Comparison of ENCODE assay signal across 17 cellular contexts in genomic region chr20:3262566-3262965, GRCh38. TPM values are rescaled to one million over a fixed set of nuclear protein-coding genes. Genes with fewer than 3 reads are reported as not detected.
A peak's percentile ranks its signal among the peaks of the same experiment; 100 is the strongest.
DNase-seq lines count a peak whose midpoint lies in the region; ATAC-seq, FAIRE-seq and TF ChIP-seq lines count a peak whose summit lies in the region.
"Had no signal": no experiment of that assay in that cellular context is flagged by ENCODE, and none has a peak within 500 bp of the region (broad histone marks: within the 10 kb centered on the region; RNA-seq: fewer than 3 reads in every experiment).

No MANE protein-coding gene starts in this region.

- no peaks in the 10 kb centered on the region for H3K79me2 ChIP-seq in HepG2 (ENCODE audit: insufficient read depth, low read length)
- no peaks in the 10 kb centered on the region for H3K79me2 ChIP-seq in smooth muscle cell (ENCODE audit: low read depth)

- peaks cover 7 to 33% of the 10 kb centered on the region in 2 experiments; a peak in 4 of 5 replicates for H3K36me3 ChIP-seq in HepG2 (replicated peaks in 1 of 2; ENCODE audit: control insufficient read depth in 1 of 2, insufficient read depth in 2 of 2, low read length in 2 of 2)
- H3K36me3 ChIP-seq in right lobe of liver: peaks cover 0 to 7% (median under 1%) of the 10 kb centered on the region in 4 donors
- peaks cover 7% of the 10 kb centered on the region for H3K36me3 ChIP-seq in smooth muscle cell (ENCODE audit: low read depth)

- TF ChIP-seq RAD21 in HepG2 (CRISPR knock-in tag; IDR thresholded peaks at IDR 0.05): no peak

- DNase-seq in HepG2 (ENCODE audit: low spot score) (no peak), right lobe of liver (no peak), RCC 7860 (ENCODE audit: low spot score) (peak; percentile 3), hepatic stellate cell (ENCODE audit: low spot score) (peak; percentile 76), smooth muscle cell (lab: John Stamatoyannopoulos, UW; ENCODE audit: unreplicated experiment) (no peak), NCI-H345 (lab: John Stamatoyannopoulos, UW) (no peak), GM10266 (ENCODE audit: extremely low spot score) (no peak)
- DNase-seq: C1 segment of cervical spinal cord, DND-41, H9, NCI-H1436, NCI-H2029, NCI-H2171, NCI-H748 treated with DMSO at 0.1 percent for 48 hours had no signal

- ATAC-seq in HepG2 (no peak), right lobe of liver (no peak), GM18907 (IDR thresholded peaks at IDR 0.05; ENCODE audit: unreplicated experiment) (no peak)
- ATAC-seq: K562 had no signal

- H3K9me3 ChIP-seq in HepG2 (ENCODE audit: low read length): no peaks in the 10 kb centered on the region
- no peaks in the 10 kb centered on the region for H3K9me3 ChIP-seq in right lobe of liver
- no peaks in the 10 kb centered on the region for H3K9me3 ChIP-seq in smooth muscle cell (replicated peaks; ENCODE audit: low read depth)

- H2AFZ ChIP-seq in HepG2 (ENCODE audit: low read length): no peak overlapping the region
- no peak overlapping the region for H2AFZ ChIP-seq in smooth muscle cell (ENCODE audit: low read depth)

- TF ChIP-seq POLR2A in HepG2 (IDR thresholded peaks at IDR 0.05; ENCODE audit: insufficient read depth in 1 of 2, low read depth in 2 of 2, low read length in 2 of 2) (no peak), right lobe of liver (IDR thresholded peaks at IDR 0.05) (no peak)

- H3K4me1 ChIP-seq in HepG2 (ENCODE audit: insufficient read depth, low read length) (no peaks in the 10 kb centered on the region), right lobe of liver (no peaks in the 10 kb centered on the region), smooth muscle cell (ENCODE audit: low read depth) (no peaks in the 10 kb centered on the region)

- FAIRE-seq in HepG2 (lab: Jason Lieb, UNC) (no peak), RCC 7860 (lab: Jason Lieb, UNC) (no peak)
- FAIRE-seq: A204.1, K562 had no signal

- no peaks in the 10 kb centered on the region for H3F3A ChIP-seq in smooth muscle cell (ENCODE audit: low read depth)

- H3K4me3 ChIP-seq in HepG2 (replicated peaks in 1 of 3; ENCODE audit: insufficient read depth in 1 of 3, low read depth in 2 of 3, low read length in 3 of 3): no peak overlapping the region
- H3K4me3 ChIP-seq in right lobe of liver: no peak overlapping the region
- no peak overlapping the region for H3K4me3 ChIP-seq in smooth muscle cell
- H3K4me3 ChIP-seq: K562 had no signal

- H3K9ac ChIP-seq in HepG2 (ENCODE audit: insufficient read depth, low read depth, low read length) (no peak overlapping the region), smooth muscle cell (ENCODE audit: low read depth) (no peak overlapping the region)

- no peaks in the 10 kb centered on the region for H3K27me3 ChIP-seq in HepG2 (ENCODE audit: control insufficient read depth in 1 of 2, insufficient read depth in 2 of 2, low read length in 2 of 2)
- H3K27me3 ChIP-seq in right lobe of liver: no peaks in the 10 kb centered on the region
- H3K27me3 ChIP-seq in smooth muscle cell (ENCODE audit: low read depth): no peaks in the 10 kb centered on the region

- CTCF ChIA-PET in HepG2 (lab: Yijun Ruan, JAX; ENCODE audit: low intra/inter-chr PET ratio, low total read pairs): no interaction called here

- H3K27ac ChIP-seq in HepG2 (ENCODE audit: extremely low read length, insufficient read depth, low read length) (no peak overlapping the region), right lobe of liver (no peak overlapping the region), smooth muscle cell (ENCODE audit: low read depth) (no peak overlapping the region)

- POLR2A ChIA-PET in HepG2 (lab: Yijun Ruan, JAX): no interaction called here

- TF ChIP-seq CTCF in HepG2 (CRISPR knock-in tag; IDR thresholded peaks at IDR 0.05) (no peak), right lobe of liver (IDR thresholded peaks at IDR 0.05) (no peak), smooth muscle cell (IDR thresholded peaks at IDR 0.05; ENCODE audit: borderline replicate concordance, insufficient read depth, poor library complexity, severe bottlenecking) (no peak), GM10266 (IDR thresholded peaks at IDR 0.05; ENCODE audit: control insufficient read depth, insufficient read depth, low read depth, missing control alignments) (no peak)

- TF ChIP-seq EP300 in HepG2 (IDR thresholded peaks at IDR 0.05; ENCODE audit: low read depth in 2 of 2, low read length in 2 of 2) (no peak), HepG2 (CRISPR knock-in tag; IDR thresholded peaks at IDR 0.05; ENCODE audit: borderline replicate concordance) (no peak)

- in situ Hi-C loops in HepG2 (cut with HindIII; ENCODE audit: extremely low pct_ligation_motif_present, low pct_unique_long_range_greater_than_20kb): no loop called here

- BruUV-seq in HepG2 (replicated peaks; lab: Mats Ljungman, UMichigan): no TSS peak

- H4K20me1 ChIP-seq in HepG2 (ENCODE audit: insufficient read depth, low read length) (no peaks in the 10 kb centered on the region), smooth muscle cell (ENCODE audit: low read depth) (no peaks in the 10 kb centered on the region)

- intact Hi-C loops in HepG2 (cut with micrococcal nuclease; ENCODE audit: unreplicated experiment): no loop called here
- intact Hi-C loops in right lobe of liver (cut with DNase I): no loop called here

- no peak overlapping the region for H3K4me2 ChIP-seq in HepG2 (ENCODE audit: low read depth, low read length)
- no peak overlapping the region for H3K4me2 ChIP-seq in smooth muscle cell

RNA-seq across cellular contexts. Expression of gene SLC4A11, which starts 23.6 kb away (rescaled TPM):
- total RNA-seq in HepG2 (2016; rRNA removed; fragmentation: Illumina TruSeq; extraction: Trizol): 1.1 and 3.9 TPM in 2 replicates
- total RNA-seq in HepG2 (2016; cell fraction: cytosol; rRNA removed; fragmentation: Illumina TruSeq; extraction: Trizol; ENCODE audit: low read depth): 0.30 and 1.1 TPM in 2 replicates
- 0.82 and 4.9 TPM in 2 replicates for total RNA-seq in HepG2 (2016; cell fraction: insoluble cytoplasmic fraction; rRNA removed; fragmentation: Illumina TruSeq; extraction: Trizol)
- total RNA-seq in HepG2 (2016; cell fraction: membrane; rRNA removed; fragmentation: Illumina TruSeq; extraction: Trizol): 1.4 and 1.8 TPM in 2 replicates
- total RNA-seq in HepG2 (2016; cell fraction: nucleus; rRNA removed; fragmentation: Illumina TruSeq; extraction: Trizol): 5.0 and 8.1 TPM in 2 replicates
- polyA plus RNA-seq in HepG2 (2011; rRNA removed): 24.7 and 27.0 TPM in 2 replicates
- polyA plus RNA-seq in HepG2 (2011; cell fraction: cytosol; rRNA removed): 6.2 and 8.6 TPM in 2 replicates
- 212 and 304 TPM in 2 replicates for polyA plus RNA-seq in HepG2 (2011; cell fraction: nucleus; rRNA removed)
- polyA plus RNA-seq in HepG2 (2012): 9.7 and 13.8 TPM in 2 replicates
- polyA plus RNA-seq in HepG2 (2016; cell fraction: cytosol; fragmentation: Illumina TruSeq; extraction: Trizol; ENCODE audit: low read depth): 0.50 and 0.84 TPM in 2 replicates
- 1.1 and 1.8 TPM in 2 replicates for polyA plus RNA-seq in HepG2 (2016; cell fraction: insoluble cytoplasmic fraction; fragmentation: Illumina TruSeq; extraction: Trizol; ENCODE audit: low read depth)
- 0.65 and 0.70 TPM in 2 replicates for polyA plus RNA-seq in HepG2 (2016; cell fraction: membrane; fragmentation: Illumina TruSeq; extraction: Trizol; ENCODE audit: low read depth)
- 16.5 and 18.2 TPM in 2 replicates for polyA plus RNA-seq in HepG2 (2016; cell fraction: nucleus; fragmentation: Illumina TruSeq; extraction: Trizol; ENCODE audit: insufficient read depth, low read depth)
- polyA minus RNA-seq in HepG2 (2011; rRNA and poly(A)+ RNA removed; ENCODE audit: low replicate concordance): 1.9 and 33.5 TPM in 2 replicates
- 10.2 and 17.1 TPM in 2 replicates for polyA minus RNA-seq in HepG2 (2011; cell fraction: cytosol; rRNA and poly(A)+ RNA removed)
- polyA minus RNA-seq in HepG2 (2011; cell fraction: nucleus; rRNA and poly(A)+ RNA removed): 44.0 and 47.5 TPM in 2 replicates
- under 1 TPM in 5 of 6 experiments, not detected in 1; 0.11 to 0.40 (median 0.18) TPM for total RNA-seq in right lobe of liver
- 0.27 and 0.45 TPM in 2 replicates for total RNA-seq in smooth muscle cell
- 1.5 and 3.4 TPM in 2 replicates for polyA plus RNA-seq in smooth muscle cell

RNA-seq across cellular contexts. Expression of gene ITPA, which starts 53.3 kb away (rescaled TPM):
- total RNA-seq in HepG2 (2016; rRNA removed; fragmentation: Illumina TruSeq; extraction: Trizol): 101 and 103 TPM in 2 replicates
- 30.5 and 31.5 TPM in 2 replicates for total RNA-seq in HepG2 (2016; cell fraction: cytosol; rRNA removed; fragmentation: Illumina TruSeq; extraction: Trizol; ENCODE audit: low read depth)
- total RNA-seq in HepG2 (2016; cell fraction: insoluble cytoplasmic fraction; rRNA removed; fragmentation: Illumina TruSeq; extraction: Trizol): 108 TPM in 2 replicates
- total RNA-seq in HepG2 (2016; cell fraction: membrane; rRNA removed; fragmentation: Illumina TruSeq; extraction: Trizol): 45.6 and 53.1 TPM in 2 replicates
- total RNA-seq in HepG2 (2016; cell fraction: nucleus; rRNA removed; fragmentation: Illumina TruSeq; extraction: Trizol): 51.5 and 65.6 TPM in 2 replicates
- 60.1 and 73.4 TPM in 2 replicates for polyA plus RNA-seq in HepG2 (2011; rRNA removed)
- polyA plus RNA-seq in HepG2 (2011; cell fraction: cytosol; rRNA removed): 53.2 and 73.4 TPM in 2 replicates
- polyA plus RNA-seq in HepG2 (2011; cell fraction: nucleus; rRNA removed): 110 and 129 TPM in 2 replicates
- polyA plus RNA-seq in HepG2 (2012): 55.6 and 63.4 TPM in 2 replicates
- polyA plus RNA-seq in HepG2 (2016; cell fraction: cytosol; fragmentation: Illumina TruSeq; extraction: Trizol; ENCODE audit: low read depth): 27.3 and 27.6 TPM in 2 replicates
- 106 and 109 TPM in 2 replicates for polyA plus RNA-seq in HepG2 (2016; cell fraction: insoluble cytoplasmic fraction; fragmentation: Illumina TruSeq; extraction: Trizol; ENCODE audit: low read depth)
- 28.9 and 33.4 TPM in 2 replicates for polyA plus RNA-seq in HepG2 (2016; cell fraction: membrane; fragmentation: Illumina TruSeq; extraction: Trizol; ENCODE audit: low read depth)
- 144 and 151 TPM in 2 replicates for polyA plus RNA-seq in HepG2 (2016; cell fraction: nucleus; fragmentation: Illumina TruSeq; extraction: Trizol; ENCODE audit: insufficient read depth, low read depth)
- polyA minus RNA-seq in HepG2 (2011; rRNA and poly(A)+ RNA removed; ENCODE audit: low replicate concordance): 24.1 and 25.5 TPM in 2 replicates
- polyA minus RNA-seq in HepG2 (2011; cell fraction: cytosol; rRNA and poly(A)+ RNA removed): 15.4 and 25.9 TPM in 2 replicates
- 23.0 and 28.2 TPM in 2 replicates for polyA minus RNA-seq in HepG2 (2011; cell fraction: nucleus; rRNA and poly(A)+ RNA removed)
- 10 to 100 TPM; 17.5 to 38.8 (median 26.7) TPM for total RNA-seq in right lobe of liver
- total RNA-seq in smooth muscle cell: 18.9 and 20.4 TPM in 2 replicates
- 51.6 and 55.8 TPM in 2 replicates for polyA plus RNA-seq in smooth muscle cell

RNA-seq across cellular contexts. Expression of gene DDRGK1, which starts 58.1 kb away (rescaled TPM):
- total RNA-seq in HepG2 (2016; rRNA removed; fragmentation: Illumina TruSeq; extraction: Trizol): 75.4 and 149 TPM in 2 replicates
- total RNA-seq in HepG2 (2016; cell fraction: cytosol; rRNA removed; fragmentation: Illumina TruSeq; extraction: Trizol; ENCODE audit: low read depth): 59.4 and 65.6 TPM in 2 replicates
- 69.3 and 161 TPM in 2 replicates for total RNA-seq in HepG2 (2016; cell fraction: insoluble cytoplasmic fraction; rRNA removed; fragmentation: Illumina TruSeq; extraction: Trizol)
- 57.6 and 58.7 TPM in 2 replicates for total RNA-seq in HepG2 (2016; cell fraction: membrane; rRNA removed; fragmentation: Illumina TruSeq; extraction: Trizol)
- 105 and 136 TPM in 2 replicates for total RNA-seq in HepG2 (2016; cell fraction: nucleus; rRNA removed; fragmentation: Illumina TruSeq; extraction: Trizol)
- 96.7 and 116 TPM in 2 replicates for polyA plus RNA-seq in HepG2 (2011; rRNA removed)
- 133 and 142 TPM in 2 replicates for polyA plus RNA-seq in HepG2 (2011; cell fraction: cytosol; rRNA removed)
- polyA plus RNA-seq in HepG2 (2011; cell fraction: nucleus; rRNA removed): 122 and 134 TPM in 2 replicates
- polyA plus RNA-seq in HepG2 (2012): 104 and 147 TPM in 2 replicates
- polyA plus RNA-seq in HepG2 (2016; cell fraction: cytosol; fragmentation: Illumina TruSeq; extraction: Trizol; ENCODE audit: low read depth): 51.1 and 51.9 TPM in 2 replicates
- polyA plus RNA-seq in HepG2 (2016; cell fraction: insoluble cytoplasmic fraction; fragmentation: Illumina TruSeq; extraction: Trizol; ENCODE audit: low read depth): 80.6 and 85.9 TPM in 2 replicates
- polyA plus RNA-seq in HepG2 (2016; cell fraction: membrane; fragmentation: Illumina TruSeq; extraction: Trizol; ENCODE audit: low read depth): 52.8 and 53.4 TPM in 2 replicates
- polyA plus RNA-seq in HepG2 (2016; cell fraction: nucleus; fragmentation: Illumina TruSeq; extraction: Trizol; ENCODE audit: insufficient read depth, low read depth): 240 and 250 TPM in 2 replicates
- polyA minus RNA-seq in HepG2 (2011; rRNA and poly(A)+ RNA removed; ENCODE audit: low replicate concordance): 19.0 and 51.1 TPM in 2 replicates
- polyA minus RNA-seq in HepG2 (2011; cell fraction: cytosol; rRNA and poly(A)+ RNA removed): 40.1 and 44.2 TPM in 2 replicates
- polyA minus RNA-seq in HepG2 (2011; cell fraction: nucleus; rRNA and poly(A)+ RNA removed): 48.9 and 52.6 TPM in 2 replicates
- total RNA-seq in right lobe of liver: 10 to 100 TPM; 55.0 to 76.1 (median 60.1) TPM
- total RNA-seq in smooth muscle cell: 20.4 and 55.4 TPM in 2 replicates
- polyA plus RNA-seq in smooth muscle cell: 48.0 and 66.6 TPM in 2 replicates

Comparison
In these comparisons a context has a peak if more than half of its experiments do, and no peak if none do; other contexts are left out.
1. DNase-seq: peak in RCC 7860 (single experiment) and hepatic stellate cell (single experiment); none in HepG2 (single experiment), right lobe of liver (0 of 3), smooth muscle cell (single experiment), NCI-H345 (single experiment) and GM10266 (single experiment).